ENCODE assay signal across 19 cellular contexts in genomic region chr15:41820791-41821423, GRCh38.
"Had no signal": no experiment of that assay in that cellular context is flagged by ENCODE, and none has a peak within 500 bp of the region (broad histone marks: within the 10 kb centered on the region; RNA-seq: fewer than 3 reads in every experiment).

No MANE protein-coding gene starts in this region.

- H3K4me1 Mint-ChIP-seq: activated CD8-positive, alpha-beta memory T cell treated with anti-CD3 and anti-CD28 coated beads, Interleukin-2, amount 10 ng/mL, durations not matched to agents 7 days and 5 days; activated naive CD8-positive, alpha-beta T cell treated with anti-CD3 and anti-CD28 coated beads, Interleukin-2, amount 50 U/mL, for 24 hours; immature natural killer cell had no signal

- H3K36me3 ChIP-seq: breast epithelium had no signal

- H3K9me3 Mint-ChIP-seq: activated CD4-positive, alpha-beta memory T cell treated with anti-CD3 and anti-CD28 coated beads for 36 hours; activated naive CD4-positive, alpha-beta T cell treated with anti-CD3 and anti-CD28 coated beads for 36 hours; activated naive CD8-positive, alpha-beta T cell treated with anti-CD3 and anti-CD28 coated beads, Interleukin-2, amount 50 U/mL, for 24 hours; activated T-helper 2 cell treated with anti-CD3 and anti-CD28 coated beads, Interferon-gamma antibody, Interleukin-2, Interleukin-4, amounts not matched to agents 10 μg/mL and 5 μg/mL and 100 μg/mL, durations not matched to agents 14 hours and 24 hours and 36 hours; effector memory CD8-positive, alpha-beta T cell; immature natural killer cell; naive thymus-derived CD4-positive, alpha-beta T cell had no signal

- H3K4me1 ChIP-seq: breast epithelium, parathyroid adenoma, upper lobe of left lung had no signal

- H3K9me3 ChIP-seq: breast epithelium, suprapubic skin, upper lobe of left lung had no signal

- H3K4me3 ChIP-seq: breast epithelium, suprapubic skin, upper lobe of left lung had no signal

- H3K27me3 ChIP-seq: breast epithelium, suprapubic skin, upper lobe of left lung had no signal

- ATAC-seq: activated CD8-positive, alpha-beta memory T cell treated with anti-CD3 and anti-CD28 coated beads, Interleukin-2, amount 10 ng/mL, durations not matched to agents 7 days and 5 days; activated naive CD8-positive, alpha-beta T cell treated with anti-CD3 and anti-CD28 coated beads, Interleukin-2, amount 50 U/mL, for 24 hours; effector memory CD8-positive, alpha-beta T cell; naive thymus-derived CD4-positive, alpha-beta T cell; stimulated activated naive CD8-positive, alpha-beta T cell treated with anti-CD3 and anti-CD28 coated beads, Interleukin-15, Interleukin-2, amounts not matched to agents 100 U/mL and 50 U/mL, for 24 hours had no signal

- H3K27ac ChIP-seq: breast epithelium, parathyroid adenoma, suprapubic skin, upper lobe of left lung had no signal

- H3K27ac Mint-ChIP-seq: activated CD4-positive, alpha-beta memory T cell treated with anti-CD3 and anti-CD28 coated beads for 36 hours; activated CD8-positive, alpha-beta memory T cell treated with anti-CD3 and anti-CD28 coated beads, Interleukin-2, amount 10 ng/mL, durations not matched to agents 7 days and 5 days; activated naive CD4-positive, alpha-beta T cell treated with anti-CD3 and anti-CD28 coated beads for 36 hours; activated naive CD8-positive, alpha-beta T cell treated with anti-CD3 and anti-CD28 coated beads, Interleukin-2, amount 50 U/mL, for 24 hours; activated T-helper 2 cell treated with anti-CD3 and anti-CD28 coated beads, Interferon-gamma antibody, Interleukin-2, Interleukin-4, amounts not matched to agents 10 μg/mL and 5 μg/mL and 100 μg/mL, durations not matched to agents 14 hours and 24 hours and 36 hours had no signal

- DNase-seq: activated CD4-positive, alpha-beta memory T cell treated with anti-CD3 and anti-CD28 coated beads for 36 hours; activated CD4-positive, alpha-beta T cell treated with anti-CD3 and anti-CD28 coated beads for 1 hour; activated CD8-positive, alpha-beta memory T cell treated with anti-CD3 and anti-CD28 coated beads, Interleukin-2, amount 10 ng/mL, durations not matched to agents 7 days and 5 days; activated naive CD4-positive, alpha-beta T cell treated with anti-CD3 and anti-CD28 coated beads for 36 hours; activated naive CD8-positive, alpha-beta T cell treated with anti-CD3 and anti-CD28 coated beads, Interleukin-2, amount 50 U/mL, for 24 hours; activated T-cell treated with anti-CD3 and anti-CD28 coated beads, Interleukin-2, amount 50 U/mL, for 1 hour; dermis blood vessel endothelial cell; effector memory CD8-positive, alpha-beta T cell; foreskin melanocyte; immature natural killer cell; naive thymus-derived CD4-positive, alpha-beta T cell; stimulated activated CD4-positive, alpha-beta T cell treated with anti-CD3 and anti-CD28 coated beads, Interleukin-15, amount 100 ng/mL, for 24 hours; stimulated activated CD4-positive, alpha-beta T cell treated with anti-CD3 and anti-CD28 coated beads, Interleukin-4, amount 100 ng/mL, for 1 hour; stimulated activated naive CD8-positive, alpha-beta T cell treated with anti-CD3 and anti-CD28 coated beads, Interleukin-15, Interleukin-2, amounts not matched to agents 100 U/mL and 50 U/mL, for 24 hours; upper lobe of left lung had no signal

- H3K27me3 Mint-ChIP-seq: activated CD4-positive, alpha-beta memory T cell treated with anti-CD3 and anti-CD28 coated beads for 36 hours; activated CD8-positive, alpha-beta memory T cell treated with anti-CD3 and anti-CD28 coated beads, Interleukin-2, amount 10 ng/mL, durations not matched to agents 7 days and 5 days; activated naive CD8-positive, alpha-beta T cell treated with anti-CD3 and anti-CD28 coated beads, Interleukin-2, amount 50 U/mL, for 24 hours; effector memory CD8-positive, alpha-beta T cell; naive thymus-derived CD4-positive, alpha-beta T cell had no signal

- H3K4me3 Mint-ChIP-seq: activated CD4-positive, alpha-beta memory T cell treated with anti-CD3 and anti-CD28 coated beads for 36 hours; activated CD8-positive, alpha-beta memory T cell treated with anti-CD3 and anti-CD28 coated beads, Interleukin-2, amount 10 ng/mL, durations not matched to agents 7 days and 5 days; activated naive CD4-positive, alpha-beta T cell treated with anti-CD3 and anti-CD28 coated beads for 36 hours; activated naive CD8-positive, alpha-beta T cell treated with anti-CD3 and anti-CD28 coated beads, Interleukin-2, amount 50 U/mL, for 24 hours; effector memory CD8-positive, alpha-beta T cell; immature natural killer cell; naive thymus-derived CD4-positive, alpha-beta T cell had no signal
